ENCODE assay signal across 19 cellular contexts in the genomic region with DNA sequence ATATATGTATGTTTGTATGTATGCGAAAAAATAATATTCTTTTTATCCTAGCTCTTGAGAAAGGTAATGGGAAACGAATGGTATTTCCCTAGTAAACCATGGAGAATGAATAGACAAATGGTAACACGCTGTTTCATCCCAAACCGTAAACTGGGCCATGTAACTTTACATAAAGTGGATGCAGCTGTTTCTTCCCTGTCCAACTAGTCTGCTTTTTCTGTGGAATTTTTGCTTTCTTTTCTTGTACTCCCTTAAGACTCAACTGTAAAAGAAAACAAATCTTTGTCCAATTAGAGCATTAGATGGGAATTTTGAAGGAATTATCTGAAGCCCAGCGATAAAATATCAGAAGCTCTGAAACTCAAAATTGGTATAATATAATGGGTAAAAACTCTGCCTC.
DNase-seq lines count a peak whose midpoint lies in the region; ATAC-seq and TF ChIP-seq lines count a peak whose summit lies in the region.
"Had no signal": no experiment of that assay in that cellular context is flagged by ENCODE, and none has a peak within 500 bp of the region (broad histone marks: within the 10 kb centered on the region; RNA-seq: fewer than 3 reads in every experiment).

No MANE protein-coding gene starts in this region.

- no peak for TF ChIP-seq EP300 in esophagus muscularis mucosa (IDR thresholded peaks at IDR 0.05)
- no peak for TF ChIP-seq EP300 in suprapubic skin (IDR thresholded peaks at IDR 0.05)

- H3K9me3 Mint-ChIP-seq in mesothelial cell of epicardium: no peaks in the 10 kb centered on the region
- H3K9me3 Mint-ChIP-seq: CD8-positive, alpha-beta T cell had no signal

- peaks cover 42% of the 10 kb centered on the region for H3K4me1 ChIP-seq in ACC112 (ENCODE audit: control insufficient read depth, insufficient read depth, low read length, unreplicated experiment)
- peaks cover 21 to 63% (median 49%) of the 10 kb centered on the region in 4 donors for H3K4me1 ChIP-seq in esophagus muscularis mucosa
- peaks cover 5% of the 10 kb centered on the region for H3K4me1 ChIP-seq in suprapubic skin

- H2AFZ ChIP-seq in ACC112 (ENCODE audit: low read length, unreplicated experiment): no peak overlapping the region

- H3K79me2 ChIP-seq in ACC112 (ENCODE audit: control insufficient read depth, insufficient read depth, low read length, unreplicated experiment): peaks cover 13% of the 10 kb centered on the region

- TF ChIP-seq CTCF in esophagus muscularis mucosa (IDR thresholded peaks at IDR 0.05): no peak
- TF ChIP-seq CTCF in mesothelial cell of epicardium (IDR thresholded peaks at IDR 0.05; ENCODE audit: unreplicated experiment): no peak
- TF ChIP-seq CTCF in suprapubic skin (IDR thresholded peaks at IDR 0.05): no peak

- peaks cover 3% of the 10 kb centered on the region for H3K36me3 Mint-ChIP-seq in mesothelial cell of epicardium
- H3K36me3 Mint-ChIP-seq: CD8-positive, alpha-beta T cell had no signal

- H3K27ac ChIP-seq in ACC112 (ENCODE audit: low read depth, low read length) (peak overlapping the region; percentile 6; the same call in 1 of the 2 replicates), esophagus muscularis mucosa (replicated peaks in 1 of 4) (peak overlapping the region in 3 of 4 donors; percentile 20 to 66 (median 48)), suprapubic skin (peak overlapping the region; percentile 36)
- H3K27ac ChIP-seq: BLaER1 had no signal

- no peak overlapping the region for H3K4me3 Mint-ChIP-seq in mesothelial cell of epicardium
- H3K4me3 Mint-ChIP-seq: CD8-positive, alpha-beta T cell had no signal

- H3K27me3 ChIP-seq in ACC112 (ENCODE audit: insufficient read depth, low read length) (no peaks in the 10 kb centered on the region), esophagus muscularis mucosa (no peaks in the 10 kb centered on the region), suprapubic skin (no peaks in the 10 kb centered on the region)
- H3K27me3 ChIP-seq: BLaER1 had no signal

- H3K27me3 Mint-ChIP-seq in mesothelial cell of epicardium (ENCODE audit: low read depth): no peaks in the 10 kb centered on the region

- TF ChIP-seq POLR2A in esophagus muscularis mucosa (IDR thresholded peaks at IDR 0.05; ENCODE audit: low read depth): no peak
- no peak for TF ChIP-seq POLR2A in suprapubic skin (IDR thresholded peaks at IDR 0.05)

- peak overlapping the region; percentile 15; the same call in 1 of the 2 replicates for H3K4me3 ChIP-seq in ACC112 (ENCODE audit: low read depth, low read length)
- H3K4me3 ChIP-seq in esophagus muscularis mucosa: no peak overlapping the region
- no peak overlapping the region for H3K4me3 ChIP-seq in suprapubic skin
- H3K4me3 ChIP-seq: BLaER1 had no signal

- DNase-seq in esophagus muscularis mucosa (ENCODE audit: extremely low spot score) (no peak), mesothelial cell of epicardium (ENCODE audit: low spot score in 2 of 2, unreplicated experiment in 2 of 2) (no peak), suprapubic skin (ENCODE audit: low spot score in 2 of 2) (no peak), RPMI8226 (no peak), NCI-H128 (lab: John Stamatoyannopoulos, UW; ENCODE audit: unreplicated experiment) (no peak)
- DNase-seq: CD8-positive, alpha-beta T cell; DMS79; GOT3; KBM-7; NCI-H1105 treated with DMSO at 0.1 percent for 48 hours; NCI-H187 treated with DMSO at 0.1 percent for 48 hours; NCI-H2227 treated with DMSO at 0.1 percent for 48 hours; NCI-H510A treated with DMSO at 0.1 percent for 48 hours; NCI-H774; SIG-M5 had no signal

- peak overlapping the region; percentile 35 for H3K27ac Mint-ChIP-seq in mesothelial cell of epicardium
- H3K27ac Mint-ChIP-seq: CD8-positive, alpha-beta T cell had no signal

- WGBS in esophagus muscularis mucosa: 77% methylated on average over 5 of the region's 5 CpGs
- 68% methylated on average over 5 of the region's 5 CpGs for WGBS in suprapubic skin

- intact Hi-C loops in esophagus muscularis mucosa (cut with DNase I): no loop called here

- H3K36me3 ChIP-seq in ACC112 (ENCODE audit: insufficient read depth, low read length): no peaks in the 10 kb centered on the region
- H3K36me3 ChIP-seq in esophagus muscularis mucosa: no peaks in the 10 kb centered on the region
- no peaks in the 10 kb centered on the region for H3K36me3 ChIP-seq in suprapubic skin
- H3K36me3 ChIP-seq: BLaER1 had no signal

- no peak for ATAC-seq in GM18858 (IDR thresholded peaks at IDR 0.05; ENCODE audit: unreplicated experiment)
- ATAC-seq: CD8-positive, alpha-beta T cell; HepG2 had no signal

- H3K9me3 ChIP-seq in esophagus muscularis mucosa (no peaks in the 10 kb centered on the region), suprapubic skin (no peaks in the 10 kb centered on the region)
- H3K9me3 ChIP-seq: BLaER1 had no signal

- peaks cover 57% of the 10 kb centered on the region for H3K4me1 Mint-ChIP-seq in mesothelial cell of epicardium
